1 cellular context compared by ENCODE assay signal in the genomic region with DNA sequence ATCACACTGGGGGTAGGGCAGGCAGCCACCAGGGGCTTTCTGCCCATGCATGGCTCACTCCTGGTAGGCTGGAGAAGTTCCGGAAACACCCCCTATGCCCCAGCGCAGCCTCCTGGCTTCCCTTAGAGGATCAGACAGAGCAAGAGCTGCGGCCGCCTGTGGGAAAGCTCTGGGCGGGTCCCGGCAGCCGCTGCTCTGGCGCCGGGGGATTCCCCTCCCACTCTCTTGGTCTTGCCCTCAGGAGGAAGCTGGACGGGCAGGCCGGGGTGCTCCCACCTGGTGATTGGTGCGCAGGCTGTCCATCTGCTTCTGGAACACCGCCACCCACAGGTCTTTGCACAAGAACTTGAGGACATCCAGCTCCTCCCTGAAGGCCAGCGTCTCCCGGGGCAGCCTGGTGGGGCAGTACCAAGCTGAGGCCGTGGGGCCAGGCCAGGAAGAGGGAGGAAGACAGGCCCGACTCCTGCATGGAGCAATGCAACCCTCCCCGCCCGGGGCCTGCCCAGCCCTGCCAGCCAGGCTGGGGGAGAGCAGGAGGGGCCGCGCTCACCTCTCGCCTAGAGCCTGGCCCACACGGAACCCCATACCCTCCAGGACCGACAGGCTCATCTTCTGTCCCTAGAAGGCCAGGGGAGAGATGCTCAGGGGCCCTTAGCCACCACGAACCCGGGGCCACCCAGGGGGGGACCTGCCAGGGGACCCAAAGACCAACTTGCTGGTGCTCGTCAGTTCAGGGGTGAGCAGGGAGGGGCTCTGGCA.
TF ChIP-seq lines count a peak whose summit lies in the region.

No MANE protein-coding gene starts in this region.

TF ChIP-seq in HepG2, 621 proteins besides CTCF, POLR2A, EP300 and RAD21 (continued from another document and continues in another):
- TF ChIP-seq TAF1 (CRISPR knock-in tag; IDR thresholded peaks at IDR 0.05), result peak; percentile 44; the same call in 1 of the 2 replicates
- TF ChIP-seq ETV5 (CRISPR knock-in tag; IDR thresholded peaks at IDR 0.05; ENCODE audit: borderline replicate concordance), result peak; percentile 8; the same call in 1 of the 2 replicates
- TF ChIP-seq, protein P1, sequence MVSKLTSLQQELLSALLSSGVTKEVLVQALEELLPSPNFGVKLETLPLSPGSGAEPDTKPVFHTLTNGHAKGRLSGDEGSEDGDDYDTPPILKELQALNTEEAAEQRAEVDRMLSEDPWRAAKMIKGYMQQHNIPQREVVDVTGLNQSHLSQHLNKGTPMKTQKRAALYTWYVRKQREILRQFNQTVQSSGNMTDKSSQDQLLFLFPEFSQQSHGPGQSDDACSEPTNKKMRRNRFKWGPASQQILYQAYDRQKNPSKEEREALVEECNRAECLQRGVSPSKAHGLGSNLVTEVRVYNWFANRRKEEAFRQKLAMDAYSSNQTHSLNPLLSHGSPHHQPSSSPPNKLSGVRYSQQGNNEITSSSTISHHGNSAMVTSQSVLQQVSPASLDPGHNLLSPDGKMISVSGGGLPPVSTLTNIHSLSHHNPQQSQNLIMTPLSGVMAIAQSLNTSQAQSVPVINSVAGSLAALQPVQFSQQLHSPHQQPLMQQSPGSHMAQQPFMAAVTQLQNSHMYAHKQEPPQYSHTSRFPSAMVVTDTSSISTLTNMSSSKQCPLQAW (CRISPR knock-in tag; IDR thresholded peaks at IDR 0.05), result no peak
- no peak for TF ChIP-seq ZNF782 (CRISPR knock-in tag; IDR thresholded peaks at IDR 0.05; ENCODE audit: borderline replicate concordance)
- TF ChIP-seq KLF6 (CRISPR knock-in tag; IDR thresholded peaks at IDR 0.05), result no peak
- TF ChIP-seq MTF1 (CRISPR knock-in tag; IDR thresholded peaks at IDR 0.05), result no peak
- TF ChIP-seq SCMH1 (CRISPR knock-in tag; IDR thresholded peaks at IDR 0.05; ENCODE audit: borderline replicate concordance), result no peak
- TF ChIP-seq SMC3 (IDR thresholded peaks at IDR 0.05; ENCODE audit: low read length), result no peak
- no peak for TF ChIP-seq RXRB (CRISPR knock-in tag; IDR thresholded peaks at IDR 0.05; ENCODE audit: borderline replicate concordance)
- TF ChIP-seq MYNN (CRISPR knock-in tag; IDR thresholded peaks at IDR 0.05; ENCODE audit: low read depth), result no peak
- TF ChIP-seq HMG20A (CRISPR knock-in tag; IDR thresholded peaks at IDR 0.05; ENCODE audit: borderline replicate concordance), result no peak
- TF ChIP-seq, protein P2, sequence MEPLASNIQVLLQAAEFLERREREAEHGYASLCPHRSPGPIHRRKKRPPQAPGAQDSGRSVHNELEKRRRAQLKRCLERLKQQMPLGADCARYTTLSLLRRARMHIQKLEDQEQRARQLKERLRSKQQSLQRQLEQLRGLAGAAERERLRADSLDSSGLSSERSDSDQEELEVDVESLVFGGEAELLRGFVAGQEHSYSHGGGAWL (CRISPR knock-in tag; IDR thresholded peaks at IDR 0.05), result 0 out of 2 replicates have a peak, but pooled peaks have one; percentile 28
- TF ChIP-seq, protein P3, sequence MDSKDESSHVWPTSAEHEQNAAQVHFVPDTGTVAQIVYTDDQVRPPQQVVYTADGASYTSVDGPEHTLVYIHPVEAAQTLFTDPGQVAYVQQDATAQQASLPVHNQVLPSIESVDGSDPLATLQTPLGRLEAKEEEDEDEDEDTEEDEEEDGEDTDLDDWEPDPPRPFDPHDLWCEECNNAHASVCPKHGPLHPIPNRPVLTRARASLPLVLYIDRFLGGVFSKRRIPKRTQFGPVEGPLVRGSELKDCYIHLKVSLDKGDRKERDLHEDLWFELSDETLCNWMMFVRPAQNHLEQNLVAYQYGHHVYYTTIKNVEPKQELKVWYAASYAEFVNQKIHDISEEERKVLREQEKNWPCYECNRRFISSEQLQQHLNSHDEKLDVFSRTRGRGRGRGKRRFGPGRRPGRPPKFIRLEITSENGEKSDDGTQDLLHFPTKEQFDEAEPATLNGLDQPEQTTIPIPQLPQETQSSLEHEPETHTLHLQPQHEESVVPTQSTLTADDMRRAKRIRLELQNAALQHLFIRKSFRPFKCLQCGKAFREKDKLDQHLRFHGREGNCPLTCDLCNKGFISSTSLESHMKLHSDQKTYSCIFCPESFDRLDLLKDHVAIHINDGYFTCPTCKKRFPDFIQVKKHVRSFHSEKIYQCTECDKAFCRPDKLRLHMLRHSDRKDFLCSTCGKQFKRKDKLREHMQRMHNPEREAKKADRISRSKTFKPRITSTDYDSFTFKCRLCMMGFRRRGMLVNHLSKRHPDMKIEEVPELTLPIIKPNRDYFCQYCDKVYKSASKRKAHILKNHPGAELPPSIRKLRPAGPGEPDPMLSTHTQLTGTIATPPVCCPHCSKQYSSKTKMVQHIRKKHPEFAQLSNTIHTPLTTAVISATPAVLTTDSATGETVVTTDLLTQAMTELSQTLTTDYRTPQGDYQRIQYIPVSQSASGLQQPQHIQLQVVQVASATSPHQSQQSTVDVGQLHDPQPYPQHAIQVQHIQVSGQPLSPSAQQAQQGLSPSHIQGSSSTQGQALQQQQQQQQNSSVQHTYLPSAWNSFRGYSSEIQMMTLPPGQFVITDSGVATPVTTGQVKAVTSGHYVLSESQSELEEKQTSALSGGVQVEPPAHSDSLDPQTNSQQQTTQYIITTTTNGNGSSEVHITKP (CRISPR knock-in tag; IDR thresholded peaks at IDR 0.05; ENCODE audit: low read depth), result peak; percentile 82
- no peak for TF ChIP-seq ZMAT3 (CRISPR knock-in tag; conservative IDR thresholded peaks at IDR 0.05)
- no peak for TF ChIP-seq KDM4B (CRISPR knock-in tag; IDR thresholded peaks at IDR 0.05)
- peak; percentile 95 for TF ChIP-seq ZNF263 (CRISPR knock-in tag; IDR thresholded peaks at IDR 0.05)
- no peak for TF ChIP-seq ATF7-NPFF (CRISPR knock-in tag; IDR thresholded peaks at IDR 0.05; ENCODE audit: low read depth)
- TF ChIP-seq ZNF703 (CRISPR knock-in tag; IDR thresholded peaks at IDR 0.05; ENCODE audit: borderline replicate concordance), result no peak
- TF ChIP-seq NFYC (CRISPR knock-in tag; IDR thresholded peaks at IDR 0.05), result peak; percentile 81
- TF ChIP-seq YEATS2 (CRISPR knock-in tag; IDR thresholded peaks at IDR 0.05; ENCODE audit: borderline replicate concordance), result peak; percentile 19; the same call in 1 of the 2 replicates
- no peak for TF ChIP-seq KDM5A (IDR thresholded peaks at IDR 0.05; ENCODE audit: borderline replicate concordance, low read length)
- TF ChIP-seq SP5 (CRISPR knock-in tag; IDR thresholded peaks at IDR 0.05; ENCODE audit: borderline replicate concordance, low read depth), result peak; percentile 58; the same call in 1 of the 2 replicates
- TF ChIP-seq GATAD2A (CRISPR knock-in tag; IDR thresholded peaks at IDR 0.05), result no peak
- TF ChIP-seq, protein P4, sequence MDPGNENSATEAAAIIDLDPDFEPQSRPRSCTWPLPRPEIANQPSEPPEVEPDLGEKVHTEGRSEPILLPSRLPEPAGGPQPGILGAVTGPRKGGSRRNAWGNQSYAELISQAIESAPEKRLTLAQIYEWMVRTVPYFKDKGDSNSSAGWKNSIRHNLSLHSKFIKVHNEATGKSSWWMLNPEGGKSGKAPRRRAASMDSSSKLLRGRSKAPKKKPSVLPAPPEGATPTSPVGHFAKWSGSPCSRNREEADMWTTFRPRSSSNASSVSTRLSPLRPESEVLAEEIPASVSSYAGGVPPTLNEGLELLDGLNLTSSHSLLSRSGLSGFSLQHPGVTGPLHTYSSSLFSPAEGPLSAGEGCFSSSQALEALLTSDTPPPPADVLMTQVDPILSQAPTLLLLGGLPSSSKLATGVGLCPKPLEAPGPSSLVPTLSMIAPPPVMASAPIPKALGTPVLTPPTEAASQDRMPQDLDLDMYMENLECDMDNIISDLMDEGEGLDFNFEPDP (CRISPR knock-in tag; conservative IDR thresholded peaks at IDR 0.05), result 0 out of 2 replicates have a peak, but pooled peaks have one; percentile 37
- TF ChIP-seq ZFP62 (CRISPR knock-in tag; IDR thresholded peaks at IDR 0.05), result no peak
- no peak for TF ChIP-seq NONO (IDR thresholded peaks at IDR 0.05)
- TF ChIP-seq NONO (CRISPR knock-in tag; conservative IDR thresholded peaks at IDR 0.05), result peak; percentile 41; the same call in 1 of the 2 replicates
- TF ChIP-seq REPIN1 (CRISPR knock-in tag; IDR thresholded peaks at IDR 0.05; ENCODE audit: borderline replicate concordance, low read depth), result no peak
- no peak for TF ChIP-seq CEBPB (IDR thresholded peaks at IDR 0.05; ENCODE audit: borderline replicate concordance, low read depth, low read length)
- no peak for TF ChIP-seq ETV6 (CRISPR knock-in tag; conservative IDR thresholded peaks at IDR 0.05)
- TF ChIP-seq XBP1 (CRISPR knock-in tag; IDR thresholded peaks at IDR 0.05), result no peak
- no peak for TF ChIP-seq LCORL (IDR thresholded peaks at IDR 0.05)
- TF ChIP-seq LCORL (CRISPR knock-in tag; IDR thresholded peaks at IDR 0.05), result no peak
- no peak for TF ChIP-seq ZNF326 (CRISPR knock-in tag; IDR thresholded peaks at IDR 0.05; ENCODE audit: borderline replicate concordance)
- TF ChIP-seq PITX1 (CRISPR knock-in tag; IDR thresholded peaks at IDR 0.05), result no peak
- TF ChIP-seq LRRFIP1 (CRISPR knock-in tag; conservative IDR thresholded peaks at IDR 0.05), result no peak
- peak; percentile 8 for TF ChIP-seq RBM39 (IDR thresholded peaks at IDR 0.05; ENCODE audit: low read depth, low read length, poor library complexity, severe bottlenecking)
- TF ChIP-seq AKAP8 (CRISPR knock-in tag; IDR thresholded peaks at IDR 0.05), result peak; percentile 73; the same call in 1 of the 2 replicates
- TF ChIP-seq ZNF709 (CRISPR knock-in tag; IDR thresholded peaks at IDR 0.05), result no peak
- TF ChIP-seq ZBTB42 (CRISPR knock-in tag; IDR thresholded peaks at IDR 0.05), result no peak
- no peak for TF ChIP-seq HINFP (CRISPR knock-in tag; IDR thresholded peaks at IDR 0.05; ENCODE audit: low read depth)
- TF ChIP-seq THYN1 (CRISPR knock-in tag; IDR thresholded peaks at IDR 0.05; ENCODE audit: borderline replicate concordance, low read depth), result no peak
- peak; percentile 44; the same call in 1 of the 2 replicates for TF ChIP-seq KAT8 (CRISPR knock-in tag; IDR thresholded peaks at IDR 0.05)
- peak; percentile 72 for TF ChIP-seq GABPB1 (CRISPR knock-in tag; IDR thresholded peaks at IDR 0.05)
